12 cellular contexts compared by ENCODE assay signal in the genomic region with DNA sequence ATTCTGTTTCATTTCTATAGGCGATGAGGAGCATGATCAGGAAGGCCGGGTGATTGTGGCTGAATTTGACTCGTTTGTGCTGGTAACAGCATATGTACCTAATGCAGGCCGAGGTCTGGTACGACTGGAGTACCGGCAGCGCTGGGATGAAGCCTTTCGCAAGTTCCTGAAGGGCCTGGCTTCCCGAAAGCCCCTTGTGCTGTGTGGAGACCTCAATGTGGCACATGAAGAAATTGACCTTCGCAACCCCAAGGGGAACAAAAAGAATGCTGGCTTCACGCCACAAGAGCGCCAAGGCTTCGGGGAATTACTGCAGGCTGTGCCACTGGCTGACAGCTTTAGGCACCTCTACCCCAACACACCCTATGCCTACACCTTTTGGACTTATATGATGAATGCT. TPM values are rescaled to one million over a fixed set of nuclear protein-coding genes. Genes with fewer than 3 reads are reported as not detected.
DNase-seq lines count a peak whose midpoint lies in the region; ATAC-seq, FAIRE-seq and TF ChIP-seq lines count a peak whose summit lies in the region.
"Had no signal": no experiment of that assay in that cellular context is flagged by ENCODE, and none has a peak within 500 bp of the region (broad histone marks: within the 10 kb centered on the region; RNA-seq: fewer than 3 reads in every experiment).

No MANE protein-coding gene starts in this region.

- peaks cover 23% of the 10 kb centered on the region for H3K4me1 ChIP-seq in KMS-11 (ENCODE audit: low read depth, poor library complexity, severe bottlenecking)
- peaks cover 6% of the 10 kb centered on the region for H3K4me1 ChIP-seq in GM12878 (ENCODE audit: control insufficient read depth, insufficient read depth, low read length)
- H3K4me1 ChIP-seq in trophoblast cell (ENCODE audit: control insufficient read depth in 1 of 2, insufficient read depth in 2 of 2, low read length in 2 of 2): peaks cover 8 to 10% of the 10 kb centered on the region in 2 experiments

- no peak overlapping the region for H2BK5ac ChIP-seq in trophoblast cell (ENCODE audit: low read depth, low read length, poor library complexity)

- ATAC-seq in GM12878 (no peak), HG03571 (IDR thresholded peaks at IDR 0.05; ENCODE audit: unreplicated experiment) (no peak), HG02610 (IDR thresholded peaks at IDR 0.05; ENCODE audit: unreplicated experiment) (no peak), HG03342 (IDR thresholded peaks at IDR 0.05; ENCODE audit: unreplicated experiment) (no peak)

- H3K79me2 ChIP-seq in KMS-11 (ENCODE audit: insufficient read depth, low read depth) (peaks cover 43% of the 10 kb centered on the region), GM12878 (ENCODE audit: control insufficient read depth, insufficient read depth, low read length) (peaks cover 57% of the 10 kb centered on the region), trophoblast cell (ENCODE audit: control insufficient read depth, insufficient read depth, low read length, poor library complexity) (peaks cover 17% of the 10 kb centered on the region)

- in situ Hi-C loops in GM12878 (cut with MboI): no loop called here

- no peak overlapping the region for H3K27ac ChIP-seq in KMS-11
- no peak overlapping the region for H3K27ac ChIP-seq in GM12878 (ENCODE audit: control insufficient read depth, insufficient read depth)
- H3K27ac ChIP-seq in trophoblast cell (ENCODE audit: low read depth, low read length): no peak overlapping the region

- RAD21 ChIA-PET in GM12878 (lab: Charles Lee; ENCODE audit: unreplicated experiment): interaction anchor here (2.9 kb wide), 1 partner anchor 42 kb away, joined by 17 read pairs; no protein-coding TSS in a partner anchor

- no peak overlapping the region for H3K14ac ChIP-seq in trophoblast cell (ENCODE audit: low read length)

- CTCF ChIA-PET in GM12878 (lab: Yijun Ruan, JAX): interaction anchor here (1.8 to 4.7 kb wide), 3 partner anchors 13 to 43 kb away, joined by 5 to 48 read pairs (median 9); a partner anchor contains a TSS

- SMC1A ChIA-PET in GM12878 (lab: Charles Lee; ENCODE audit: uncharacterized antibody, unreplicated experiment): interaction anchor here (2.6 to 3.0 kb wide), 3 partner anchors 36 to 129 kb away, joined by 9 to 27 read pairs (median 17); no protein-coding TSS in a partner anchor

- TF ChIP-seq EP300 in GM12878 (IDR thresholded peaks at IDR 0.05; ENCODE audit: borderline replicate concordance in 1 of 2, control insufficient read depth in 1 of 2, low read depth in 2 of 2, low read length in 2 of 2): no peak

- H2BK120ac ChIP-seq in trophoblast cell (ENCODE audit: insufficient read depth, low read length, poor library complexity): no peak overlapping the region

- no peak overlapping the region for H4K12ac ChIP-seq in trophoblast cell (ENCODE audit: low read depth, low read length)

- WGBS in GM12878 (ENCODE audit: insufficient coverage, insufficient replicate concordance, low lambda C conversion rate, missing lambda C conversion rate): 91% methylated on average over 13 of the region's 13 CpGs
- WGBS in trophoblast cell (ENCODE audit: extremely low coverage, insufficient coverage, insufficient read length): no CpG with 5 or more reads among the region's 13 CpGs

- H3K4ac ChIP-seq in trophoblast cell (ENCODE audit: low read depth, low read length): peak overlapping the region; percentile 4

- no peaks in the 10 kb centered on the region for H3K9me3 ChIP-seq in GM12878 (replicated peaks; ENCODE audit: control insufficient read depth, insufficient read depth, low read length)
- H3K9me3 ChIP-seq in trophoblast cell (ENCODE audit: insufficient read depth, low read depth, low read length): no peaks in the 10 kb centered on the region

- H3K36me3 ChIP-seq in KMS-11 (ENCODE audit: insufficient read depth) (no peaks in the 10 kb centered on the region), GM12878 (ENCODE audit: control insufficient read depth in 2 of 2, insufficient read depth in 2 of 2, low read length in 1 of 2) (peaks cover 12 to 27% of the 10 kb centered on the region in 2 experiments), trophoblast cell (ENCODE audit: control insufficient read depth in 1 of 2, insufficient read depth in 2 of 2, low read length in 2 of 2) (peaks cover 24 to 31% of the 10 kb centered on the region in 2 experiments)

- H3K23ac ChIP-seq in trophoblast cell (ENCODE audit: low read length): no peak overlapping the region

- DNase-seq in GF-D8 (lab: John Stamatoyannopoulos, UW): peak; percentile 64
- DNase-seq in GM12878 (ENCODE audit: low read depth, low spot score): no peak
- no peak for DNase-seq in trophoblast cell
- DNase-seq: activated B cell treated with CpG ODN at 0.5 μM for 24 hours; central memory CD4-positive, alpha-beta T cell; DMS53; islet precursor cell; NCI-H2029 had no signal

- BruUV-seq in GM12878 (replicated peaks; lab: Mats Ljungman, UMichigan): no TSS peak

- POLR2A ChIA-PET in GM12878 (lab: Charles Lee): no interaction called here

- H3K4me2 ChIP-seq in KMS-11 (peak overlapping the region; percentile 79; the same call in 1 of the 2 replicates), GM12878 (ENCODE audit: control insufficient read depth, insufficient read depth) (peak overlapping the region; percentile 43; the same call in 1 of the 2 replicates), trophoblast cell (ENCODE audit: low read length) (no peak overlapping the region)

- TF ChIP-seq POLR2A in GM12878 (IDR thresholded peaks at IDR 0.05; ENCODE audit: low read depth, low read length): peak; percentile 52; the same call in 1 of the 2 replicates

- H3K79me1 ChIP-seq in trophoblast cell (ENCODE audit: low read length): peaks cover 15% of the 10 kb centered on the region

- H3K18ac ChIP-seq in trophoblast cell (ENCODE audit: low read length): no peak overlapping the region

- H3K9ac ChIP-seq in KMS-11: no peak overlapping the region
- no peak overlapping the region for H3K9ac ChIP-seq in GM12878 (ENCODE audit: control insufficient read depth, insufficient read depth, low read length)
- no peak overlapping the region for H3K9ac ChIP-seq in trophoblast cell (ENCODE audit: low read length)

- no peaks in the 10 kb centered on the region for H4K20me1 ChIP-seq in KMS-11 (ENCODE audit: insufficient read depth)
- no peaks in the 10 kb centered on the region for H4K20me1 ChIP-seq in GM12878 (ENCODE audit: control insufficient read depth, insufficient read depth)

- H4K91ac ChIP-seq in trophoblast cell (ENCODE audit: low read depth, low read length): no peak overlapping the region

- no peak for FAIRE-seq in GM12878 (lab: Jason Lieb, UNC)

- no peak overlapping the region for H2BK12ac ChIP-seq in trophoblast cell (ENCODE audit: low read length)

- H4K8ac ChIP-seq in trophoblast cell (ENCODE audit: low read depth, low read length): no peak overlapping the region

- TF ChIP-seq CTCF in KMS-11 (conservative IDR thresholded peaks at IDR 0.05; ENCODE audit: low read depth, low read length) (no peak), GM12878 (IDR thresholded peaks at IDR 0.05 in 2 of 3, conservative IDR thresholded peaks at IDR 0.05 in 1 of 3; ENCODE audit: control insufficient read depth in 2 of 3, extremely low read depth in 1 of 3, insufficient read depth in 1 of 3, low read depth in 3 of 3, low read length in 3 of 3) (no peak)

- H3K4me3 ChIP-seq in KMS-11 (IDR thresholded peaks at IDR 0.05; ENCODE audit: insufficient read depth, low read depth, low read length) (no peak overlapping the region), GM12878 (no peak overlapping the region), trophoblast cell (ENCODE audit: low read depth, low read length) (peak overlapping the region; percentile 47)

- intact Hi-C loops in GM12878 (cut with micrococcal nuclease; ENCODE audit: unreplicated experiment): no loop called here

- H2AK5ac ChIP-seq in trophoblast cell (ENCODE audit: low read length): no peak overlapping the region

- H3K27me3 ChIP-seq in KMS-11 (ENCODE audit: insufficient read depth, low read depth) (no peaks in the 10 kb centered on the region), GM12878 (replicated peaks in 1 of 2; ENCODE audit: control insufficient read depth in 2 of 2, insufficient read depth in 2 of 2, low read length in 1 of 2) (no peaks in the 10 kb centered on the region), trophoblast cell (ENCODE audit: insufficient read depth, low read length) (no peaks in the 10 kb centered on the region)

- H2AFZ ChIP-seq in KMS-11 (ENCODE audit: low read depth): no peak overlapping the region
- no peak overlapping the region for H2AFZ ChIP-seq in GM12878 (ENCODE audit: control insufficient read depth, low read depth, low read length)
- H2AFZ ChIP-seq in trophoblast cell (ENCODE audit: insufficient read depth, low read length, poor library complexity): no peak overlapping the region

- no peak for TF ChIP-seq RAD21 in GM12878 (IDR thresholded peaks at IDR 0.05; ENCODE audit: insufficient read depth, low read depth, low read length)

RNA-seq across cellular contexts. Expression of a gene that starts 1.9 kb away (rescaled TPM):
- 11.9 and 13.2 TPM in 2 replicates for total RNA-seq in GM12878 (2013; cell fraction: nucleolus; rRNA removed)
- total RNA-seq in GM12878 (2014; rRNA removed): 267 and 279 TPM in 2 replicates
- 107 and 115 TPM in 2 replicates for total RNA-seq in GM12878 (2014; rRNA removed; fragmentation: Illumina TruSeq; extraction: Trizol)
- 262 and 271 TPM in 2 replicates for total RNA-seq in GM12878 (2021)
- 189 TPM for polyA plus RNA-seq in GM12878 (2011; ENCODE audit: low read depth)
- 226 and 308 TPM in 2 replicates for polyA plus RNA-seq in GM12878 (2011; rRNA removed)
- polyA plus RNA-seq in GM12878 (2011; cell fraction: cytosol; rRNA removed): 367 and 441 TPM in 2 replicates
- polyA plus RNA-seq in GM12878 (2011; cell fraction: nucleus; rRNA removed): 186 and 211 TPM in 2 replicates
- 204 and 235 TPM in 2 replicates for polyA plus RNA-seq in GM12878 (2012)
- polyA plus RNA-seq in GM12878 (2014; fragmentation: Illumina TruSeq; extraction: Trizol): 407 and 465 TPM in 2 replicates
- 100 to 1,000 TPM; 299 to 320 TPM for polyA plus RNA-seq in GM12878 (2014; fragmentation: Nextera tagmentation; extraction: Ambion mirVana)
- 278 and 300 TPM in 2 replicates for polyA plus RNA-seq in GM12878 (2014; rRNA removed)
- polyA plus RNA-seq in GM12878 (2016; fragmentation: Nextera tagmentation; extraction: Ambion mirVana): 100 to 1,000 TPM; 298 to 319 TPM
- polyA minus RNA-seq in GM12878 (2011; rRNA and poly(A)+ RNA removed): 253 and 255 TPM in 2 replicates
- 57.3 and 60.1 TPM in 2 replicates for polyA minus RNA-seq in GM12878 (2011; cell fraction: cytosol; rRNA and poly(A)+ RNA removed)
- 28.0 and 43.7 TPM in 2 replicates for polyA minus RNA-seq in GM12878 (2011; cell fraction: nucleus; rRNA and poly(A)+ RNA removed)
- polyA plus RNA-seq in trophoblast cell (2013): 178 and 184 TPM in 2 replicates

RNA-seq across cellular contexts. Expression of a gene that starts 2.4 kb away (rescaled TPM):
- 81.7 and 83.0 TPM in 2 replicates for total RNA-seq in GM12878 (2013; cell fraction: nucleolus; rRNA removed)
- total RNA-seq in GM12878 (2014; rRNA removed) (67.1 and 78.1 TPM in 2 replicates), GM12878 (2014; rRNA removed; fragmentation: Illumina TruSeq; extraction: Trizol) (47.9 and 49.2 TPM in 2 replicates), GM12878 (2021) (46.8 and 47.8 TPM in 2 replicates)
- polyA plus RNA-seq in GM12878 (2011; ENCODE audit: low read depth): 33.7 TPM
- polyA plus RNA-seq in GM12878 (2011; rRNA removed) (49.6 and 56.2 TPM in 2 replicates), GM12878 (2014; fragmentation: Illumina TruSeq; extraction: Trizol) (49.4 and 57.1 TPM in 2 replicates), GM12878 (2014; fragmentation: Nextera tagmentation; extraction: Ambion mirVana) (10 to 100 TPM; 48.9 to 49.4 TPM), GM12878 (2014; rRNA removed) (85.6 and 88.8 TPM in 2 replicates), GM12878 (2016; fragmentation: Nextera tagmentation; extraction: Ambion mirVana) (10 to 100 TPM; 76.9 to 88.9 TPM)
- 68.4 and 87.0 TPM in 2 replicates for polyA plus RNA-seq in GM12878 (2011; cell fraction: cytosol; rRNA removed)
- polyA plus RNA-seq in GM12878 (2011; cell fraction: nucleus; rRNA removed): 128 and 138 TPM in 2 replicates
- 31.3 and 37.9 TPM in 2 replicates for polyA plus RNA-seq in GM12878 (2012)
- polyA minus RNA-seq in GM12878 (2011; rRNA and poly(A)+ RNA removed): 71.2 and 76.9 TPM in 2 replicates
- polyA minus RNA-seq in GM12878 (2011; cell fraction: cytosol; rRNA and poly(A)+ RNA removed): 15.9 and 16.4 TPM in 2 replicates
- polyA minus RNA-seq in GM12878 (2011; cell fraction: nucleus; rRNA and poly(A)+ RNA removed): 48.0 and 88.6 TPM in 2 replicates
- 14.7 and 15.6 TPM in 2 replicates for polyA plus RNA-seq in trophoblast cell (2013)

RNA-seq across cellular contexts. Expression of a gene that starts 4.3 kb away (rescaled TPM):
- 16.5 and 18.6 TPM in 2 replicates for total RNA-seq in GM12878 (2013; cell fraction: nucleolus; rRNA removed)
- total RNA-seq in GM12878 (2014; rRNA removed) (29.3 and 29.7 TPM in 2 replicates), GM12878 (2014; rRNA removed; fragmentation: Illumina TruSeq; extraction: Trizol) (22.8 and 23.4 TPM in 2 replicates), GM12878 (2021) (39.0 and 41.3 TPM in 2 replicates)
- polyA plus RNA-seq in GM12878 (2011; ENCODE audit: low read depth): 29.2 TPM
- polyA plus RNA-seq in GM12878 (2011; rRNA removed) (26.7 and 45.7 TPM in 2 replicates), GM12878 (2014; fragmentation: Illumina TruSeq; extraction: Trizol) (38.1 and 45.8 TPM in 2 replicates), GM12878 (2014; fragmentation: Nextera tagmentation; extraction: Ambion mirVana) (10 to 100 TPM; 19.1 to 41.6 TPM), GM12878 (2014; rRNA removed) (44.4 and 47.4 TPM in 2 replicates), GM12878 (2016; fragmentation: Nextera tagmentation; extraction: Ambion mirVana) (10 to 100 TPM; 37.7 to 43.6 TPM)
- polyA plus RNA-seq in GM12878 (2011; cell fraction: cytosol; rRNA removed): 41.3 and 42.1 TPM in 2 replicates
- polyA plus RNA-seq in GM12878 (2011; cell fraction: nucleus; rRNA removed): 107 and 114 TPM in 2 replicates
- polyA plus RNA-seq in GM12878 (2012): 30.5 and 36.8 TPM in 2 replicates
- 34.0 and 36.5 TPM in 2 replicates for polyA minus RNA-seq in GM12878 (2011; rRNA and poly(A)+ RNA removed)
- polyA minus RNA-seq in GM12878 (2011; cell fraction: cytosol; rRNA and poly(A)+ RNA removed): 11.2 and 12.3 TPM in 2 replicates
- 27.4 and 45.5 TPM in 2 replicates for polyA minus RNA-seq in GM12878 (2011; cell fraction: nucleus; rRNA and poly(A)+ RNA removed)
- polyA plus RNA-seq in trophoblast cell (2013): 22.1 and 23.5 TPM in 2 replicates

RNA-seq across cellular contexts. Expression of a gene that starts 12.2 kb away (rescaled TPM):
- 49.6 and 54.8 TPM in 2 replicates for total RNA-seq in GM12878 (2013; cell fraction: nucleolus; rRNA removed)
- total RNA-seq in GM12878 (2014; rRNA removed) (145 and 161 TPM in 2 replicates), GM12878 (2014; rRNA removed; fragmentation: Illumina TruSeq; extraction: Trizol) (185 and 198 TPM in 2 replicates), GM12878 (2021) (129 and 131 TPM in 2 replicates)
- polyA plus RNA-seq in GM12878 (2011; ENCODE audit: low read depth): 57.8 TPM
- polyA plus RNA-seq in GM12878 (2011; rRNA removed) (202 and 215 TPM in 2 replicates), GM12878 (2014; fragmentation: Illumina TruSeq; extraction: Trizol) (196 and 211 TPM in 2 replicates), GM12878 (2014; fragmentation: Nextera tagmentation; extraction: Ambion mirVana) (100 to 1,000 TPM; 103 to 123 TPM), GM12878 (2014; rRNA removed) (137 and 146 TPM in 2 replicates), GM12878 (2016; fragmentation: Nextera tagmentation; extraction: Ambion mirVana) (100 to 1,000 TPM; 124 to 131 TPM)
- polyA plus RNA-seq in GM12878 (2011; cell fraction: cytosol; rRNA removed): 175 and 177 TPM in 2 replicates
- polyA plus RNA-seq in GM12878 (2011; cell fraction: nucleus; rRNA removed): 117 and 119 TPM in 2 replicates
- polyA plus RNA-seq in GM12878 (2012): 45.2 and 49.5 TPM in 2 replicates
- 119 and 123 TPM in 2 replicates for polyA minus RNA-seq in GM12878 (2011; rRNA and poly(A)+ RNA removed)
- polyA minus RNA-seq in GM12878 (2011; cell fraction: cytosol; rRNA and poly(A)+ RNA removed): 51.5 and 61.2 TPM in 2 replicates
- polyA minus RNA-seq in GM12878 (2011; cell fraction: nucleus; rRNA and poly(A)+ RNA removed): 26.2 and 41.4 TPM in 2 replicates
- 40.7 and 41.3 TPM in 2 replicates for polyA plus RNA-seq in trophoblast cell (2013)

RNA-seq across cellular contexts. Expression of a gene that starts 21.0 kb away (rescaled TPM):
- total RNA-seq in GM12878 (2013; cell fraction: nucleolus; rRNA removed): 0.07 and 0.13 TPM in 2 replicates
- total RNA-seq in GM12878 (2014; rRNA removed) (0.11 TPM in 1 of 2 replicates, not detected in the other), GM12878 (2014; rRNA removed; fragmentation: Illumina TruSeq; extraction: Trizol) (0.05 TPM in 1 of 2 replicates, not detected in the other), GM12878 (2021) (0.08 TPM in 2 replicates)
- not detected for polyA plus RNA-seq in GM12878 (2011; ENCODE audit: low read depth)
- polyA plus RNA-seq in GM12878 (2011; rRNA removed) (0.01 TPM in 2 replicates), GM12878 (2014; fragmentation: Illumina TruSeq; extraction: Trizol) (not detected in 2 replicates), GM12878 (2014; fragmentation: Nextera tagmentation; extraction: Ambion mirVana) (under 1 TPM in 1 of 2 experiments, not detected in 1; 0.02 TPM), GM12878 (2014; rRNA removed) (0.04 TPM in 2 replicates), GM12878 (2016; fragmentation: Nextera tagmentation; extraction: Ambion mirVana) (under 1 TPM in 1 of 2 experiments, not detected in 1; 0.16 TPM)
- polyA plus RNA-seq in GM12878 (2011; cell fraction: cytosol; rRNA removed): not detected in 2 replicates
- not detected in 2 replicates for polyA plus RNA-seq in GM12878 (2011; cell fraction: nucleus; rRNA removed)
- polyA plus RNA-seq in GM12878 (2012): 0.03 and 0.08 TPM in 2 replicates
- 0.15 TPM in 1 of 2 replicates, not detected in the other for polyA minus RNA-seq in GM12878 (2011; rRNA and poly(A)+ RNA removed)
- polyA minus RNA-seq in GM12878 (2011; cell fraction: cytosol; rRNA and poly(A)+ RNA removed): 0.21 TPM in 1 of 2 replicates, not detected in the other
- 0.10 and 0.12 TPM in 2 replicates for polyA minus RNA-seq in GM12878 (2011; cell fraction: nucleus; rRNA and poly(A)+ RNA removed)
- polyA plus RNA-seq in trophoblast cell (2013): not detected in 2 replicates
